ENCODE assay signal across 1 cellular context in genomic region chr9:8723195-8723594, GRCh38.
TF ChIP-seq lines count a peak whose summit lies in the region.

No MANE protein-coding gene starts in this region.

TF ChIP-seq in HEK293, 187 proteins besides CTCF, POLR2A, EP300 and RAD21 (continues in another document):
- TF ChIP-seq, protein P1, sequence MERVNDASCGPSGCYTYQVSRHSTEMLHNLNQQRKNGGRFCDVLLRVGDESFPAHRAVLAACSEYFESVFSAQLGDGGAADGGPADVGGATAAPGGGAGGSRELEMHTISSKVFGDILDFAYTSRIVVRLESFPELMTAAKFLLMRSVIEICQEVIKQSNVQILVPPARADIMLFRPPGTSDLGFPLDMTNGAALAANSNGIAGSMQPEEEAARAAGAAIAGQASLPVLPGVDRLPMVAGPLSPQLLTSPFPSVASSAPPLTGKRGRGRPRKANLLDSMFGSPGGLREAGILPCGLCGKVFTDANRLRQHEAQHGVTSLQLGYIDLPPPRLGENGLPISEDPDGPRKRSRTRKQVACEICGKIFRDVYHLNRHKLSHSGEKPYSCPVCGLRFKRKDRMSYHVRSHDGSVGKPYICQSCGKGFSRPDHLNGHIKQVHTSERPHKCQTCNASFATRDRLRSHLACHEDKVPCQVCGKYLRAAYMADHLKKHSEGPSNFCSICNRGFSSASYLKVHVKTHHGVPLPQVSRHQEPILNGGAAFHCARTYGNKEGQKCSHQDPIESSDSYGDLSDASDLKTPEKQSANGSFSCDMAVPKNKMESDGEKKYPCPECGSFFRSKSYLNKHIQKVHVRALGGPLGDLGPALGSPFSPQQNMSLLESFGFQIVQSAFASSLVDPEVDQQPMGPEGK (tag by site-specific recombination; IDR thresholded peaks at IDR 0.05) = peak; percentile 41; the same call in 1 of the 2 replicates
- TF ChIP-seq SP7 (tag by site-specific recombination; IDR thresholded peaks at IDR 0.05) = peak; percentile 81
- peak; percentile 62; the same call in 1 of the 2 replicates for TF ChIP-seq PRDM4 (tag by site-specific recombination; IDR thresholded peaks at IDR 0.05)
- TF ChIP-seq ZNF843 (tag by site-specific recombination; IDR thresholded peaks at IDR 0.05) = peak; percentile 70
- TF ChIP-seq ZBTB10 (tag by site-specific recombination; IDR thresholded peaks at IDR 0.05) = no peak
- 0 out of 2 replicates have a peak, but pooled peaks have one; percentile 15 for TF ChIP-seq WT1 (tag by site-specific recombination; IDR thresholded peaks at IDR 0.05)
- TF ChIP-seq ZNF2 (tag by site-specific recombination; IDR thresholded peaks at IDR 0.05) = 0 out of 2 replicates have a peak, but pooled peaks have one; percentile 41
- peak; percentile 88 for TF ChIP-seq ZBTB17 (tag by site-specific recombination; IDR thresholded peaks at IDR 0.05)
- TF ChIP-seq ZNF629 (tag by site-specific recombination; IDR thresholded peaks at IDR 0.05) = peak; percentile 86
- peak; percentile 97 for TF ChIP-seq SCRT1 (tag by site-specific recombination; IDR thresholded peaks at IDR 0.05; ENCODE audit: borderline replicate concordance)
- TF ChIP-seq IKZF3 (tag by site-specific recombination; IDR thresholded peaks at IDR 0.05) = peak; percentile 83
- TF ChIP-seq ZNF121 (tag by site-specific recombination; IDR thresholded peaks at IDR 0.05) = no peak; the same call in 1 of the 2 replicates
- TF ChIP-seq ZNF600 (tag by site-specific recombination; IDR thresholded peaks at IDR 0.05) = peak; percentile 87
- TF ChIP-seq, protein P2, sequence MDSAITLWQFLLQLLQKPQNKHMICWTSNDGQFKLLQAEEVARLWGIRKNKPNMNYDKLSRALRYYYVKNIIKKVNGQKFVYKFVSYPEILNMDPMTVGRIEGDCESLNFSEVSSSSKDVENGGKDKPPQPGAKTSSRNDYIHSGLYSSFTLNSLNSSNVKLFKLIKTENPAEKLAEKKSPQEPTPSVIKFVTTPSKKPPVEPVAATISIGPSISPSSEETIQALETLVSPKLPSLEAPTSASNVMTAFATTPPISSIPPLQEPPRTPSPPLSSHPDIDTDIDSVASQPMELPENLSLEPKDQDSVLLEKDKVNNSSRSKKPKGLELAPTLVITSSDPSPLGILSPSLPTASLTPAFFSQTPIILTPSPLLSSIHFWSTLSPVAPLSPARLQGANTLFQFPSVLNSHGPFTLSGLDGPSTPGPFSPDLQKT (IDR thresholded peaks at IDR 0.05; ENCODE audit: borderline replicate concordance, low read depth, low read length) = no peak
- TF ChIP-seq ZXDB (tag by site-specific recombination; IDR thresholded peaks at IDR 0.05) = 0 out of 2 replicates have a peak, but pooled peaks have one; percentile 45
- TF ChIP-seq ZSCAN4 (tag by site-specific recombination; IDR thresholded peaks at IDR 0.05) = peak; percentile 36
- TF ChIP-seq, protein P3, sequence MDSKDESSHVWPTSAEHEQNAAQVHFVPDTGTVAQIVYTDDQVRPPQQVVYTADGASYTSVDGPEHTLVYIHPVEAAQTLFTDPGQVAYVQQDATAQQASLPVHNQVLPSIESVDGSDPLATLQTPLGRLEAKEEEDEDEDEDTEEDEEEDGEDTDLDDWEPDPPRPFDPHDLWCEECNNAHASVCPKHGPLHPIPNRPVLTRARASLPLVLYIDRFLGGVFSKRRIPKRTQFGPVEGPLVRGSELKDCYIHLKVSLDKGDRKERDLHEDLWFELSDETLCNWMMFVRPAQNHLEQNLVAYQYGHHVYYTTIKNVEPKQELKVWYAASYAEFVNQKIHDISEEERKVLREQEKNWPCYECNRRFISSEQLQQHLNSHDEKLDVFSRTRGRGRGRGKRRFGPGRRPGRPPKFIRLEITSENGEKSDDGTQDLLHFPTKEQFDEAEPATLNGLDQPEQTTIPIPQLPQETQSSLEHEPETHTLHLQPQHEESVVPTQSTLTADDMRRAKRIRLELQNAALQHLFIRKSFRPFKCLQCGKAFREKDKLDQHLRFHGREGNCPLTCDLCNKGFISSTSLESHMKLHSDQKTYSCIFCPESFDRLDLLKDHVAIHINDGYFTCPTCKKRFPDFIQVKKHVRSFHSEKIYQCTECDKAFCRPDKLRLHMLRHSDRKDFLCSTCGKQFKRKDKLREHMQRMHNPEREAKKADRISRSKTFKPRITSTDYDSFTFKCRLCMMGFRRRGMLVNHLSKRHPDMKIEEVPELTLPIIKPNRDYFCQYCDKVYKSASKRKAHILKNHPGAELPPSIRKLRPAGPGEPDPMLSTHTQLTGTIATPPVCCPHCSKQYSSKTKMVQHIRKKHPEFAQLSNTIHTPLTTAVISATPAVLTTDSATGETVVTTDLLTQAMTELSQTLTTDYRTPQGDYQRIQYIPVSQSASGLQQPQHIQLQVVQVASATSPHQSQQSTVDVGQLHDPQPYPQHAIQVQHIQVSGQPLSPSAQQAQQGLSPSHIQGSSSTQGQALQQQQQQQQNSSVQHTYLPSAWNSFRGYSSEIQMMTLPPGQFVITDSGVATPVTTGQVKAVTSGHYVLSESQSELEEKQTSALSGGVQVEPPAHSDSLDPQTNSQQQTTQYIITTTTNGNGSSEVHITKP (tag by site-specific recombination; IDR thresholded peaks at IDR 0.05) = peak; percentile 38; the same call in 1 of the 2 replicates
- TF ChIP-seq, protein P4, sequence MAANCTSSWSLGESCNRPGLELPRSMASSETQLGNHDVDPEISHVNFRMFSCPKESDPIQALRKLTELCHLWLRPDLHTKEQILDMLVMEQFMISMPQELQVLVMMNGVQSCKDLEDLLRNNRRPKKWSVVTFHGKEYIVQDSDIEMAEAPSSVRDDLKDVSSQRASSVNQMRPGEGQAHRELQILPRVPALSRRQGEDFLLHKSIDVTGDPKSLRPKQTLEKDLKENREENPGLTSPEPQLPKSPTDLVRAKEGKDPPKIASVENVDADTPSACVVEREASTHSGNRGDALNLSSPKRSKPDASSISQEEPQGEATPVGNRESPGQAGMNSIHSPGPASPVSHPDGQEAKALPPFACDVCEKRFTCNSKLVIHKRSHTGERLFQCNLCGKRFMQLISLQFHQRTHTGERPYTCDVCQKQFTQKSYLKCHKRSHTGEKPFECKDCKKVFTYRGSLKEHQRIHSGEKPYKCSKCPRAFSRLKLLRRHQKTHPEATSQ (tag by site-specific recombination; IDR thresholded peaks at IDR 0.05) = no peak
- TF ChIP-seq ZNF366 (tag by site-specific recombination; conservative IDR thresholded peaks at IDR 0.05) = peak; percentile 63; the same call in 1 of the 2 replicates
- TF ChIP-seq HOXD13 (CRISPR knock-in tag; IDR thresholded peaks at IDR 0.05; ENCODE audit: borderline replicate concordance) = peak; percentile 67; the same call in 1 of the 2 replicates
- no peak for TF ChIP-seq ZNF138 (tag by site-specific recombination; IDR thresholded peaks at IDR 0.05; ENCODE audit: borderline replicate concordance)
- TF ChIP-seq ZNF398 (tag by site-specific recombination; IDR thresholded peaks at IDR 0.05) = 0 out of 2 replicates have a peak, but pooled peaks have one; percentile 13
- no peak for TF ChIP-seq ZNF133 (tag by site-specific recombination; IDR thresholded peaks at IDR 0.05)
- no peak for TF ChIP-seq ZNF660 (tag by site-specific recombination; IDR thresholded peaks at IDR 0.05)
- peak; percentile 79 for TF ChIP-seq ZBTB20 (tag by site-specific recombination; IDR thresholded peaks at IDR 0.05)
- TF ChIP-seq GLI4 (tag by site-specific recombination; IDR thresholded peaks at IDR 0.05) = no peak
- TF ChIP-seq ATF2 (tag by site-specific recombination; IDR thresholded peaks at IDR 0.05; ENCODE audit: low read depth) = peak; percentile 86
- no peak for TF ChIP-seq ZNF501 (tag by site-specific recombination; IDR thresholded peaks at IDR 0.05)
- TF ChIP-seq, protein P5, sequence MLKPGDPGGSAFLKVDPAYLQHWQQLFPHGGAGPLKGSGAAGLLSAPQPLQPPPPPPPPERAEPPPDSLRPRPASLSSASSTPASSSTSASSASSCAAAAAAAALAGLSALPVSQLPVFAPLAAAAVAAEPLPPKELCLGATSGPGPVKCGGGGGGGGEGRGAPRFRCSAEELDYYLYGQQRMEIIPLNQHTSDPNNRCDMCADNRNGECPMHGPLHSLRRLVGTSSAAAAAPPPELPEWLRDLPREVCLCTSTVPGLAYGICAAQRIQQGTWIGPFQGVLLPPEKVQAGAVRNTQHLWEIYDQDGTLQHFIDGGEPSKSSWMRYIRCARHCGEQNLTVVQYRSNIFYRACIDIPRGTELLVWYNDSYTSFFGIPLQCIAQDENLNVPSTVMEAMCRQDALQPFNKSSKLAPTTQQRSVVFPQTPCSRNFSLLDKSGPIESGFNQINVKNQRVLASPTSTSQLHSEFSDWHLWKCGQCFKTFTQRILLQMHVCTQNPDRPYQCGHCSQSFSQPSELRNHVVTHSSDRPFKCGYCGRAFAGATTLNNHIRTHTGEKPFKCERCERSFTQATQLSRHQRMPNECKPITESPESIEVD (tag by site-specific recombination; IDR thresholded peaks at IDR 0.05) = 0 out of 2 replicates have a peak, but pooled peaks have one; percentile 19
- peak; percentile 61; the same call in 1 of the 2 replicates for TF ChIP-seq TRIM28 (IDR thresholded peaks at IDR 0.05; ENCODE audit: borderline replicate concordance, low read length)
- TF ChIP-seq ZIC2 (tag by site-specific recombination; IDR thresholded peaks at IDR 0.05) = peak; percentile 42
- TF ChIP-seq, protein P6, sequence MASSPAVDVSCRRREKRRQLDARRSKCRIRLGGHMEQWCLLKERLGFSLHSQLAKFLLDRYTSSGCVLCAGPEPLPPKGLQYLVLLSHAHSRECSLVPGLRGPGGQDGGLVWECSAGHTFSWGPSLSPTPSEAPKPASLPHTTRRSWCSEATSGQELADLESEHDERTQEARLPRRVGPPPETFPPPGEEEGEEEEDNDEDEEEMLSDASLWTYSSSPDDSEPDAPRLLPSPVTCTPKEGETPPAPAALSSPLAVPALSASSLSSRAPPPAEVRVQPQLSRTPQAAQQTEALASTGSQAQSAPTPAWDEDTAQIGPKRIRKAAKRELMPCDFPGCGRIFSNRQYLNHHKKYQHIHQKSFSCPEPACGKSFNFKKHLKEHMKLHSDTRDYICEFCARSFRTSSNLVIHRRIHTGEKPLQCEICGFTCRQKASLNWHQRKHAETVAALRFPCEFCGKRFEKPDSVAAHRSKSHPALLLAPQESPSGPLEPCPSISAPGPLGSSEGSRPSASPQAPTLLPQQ (tag by site-specific recombination; IDR thresholded peaks at IDR 0.05) = peak; percentile 52; the same call in 1 of the 2 replicates
- no peak for TF ChIP-seq ZNF426 (tag by site-specific recombination; IDR thresholded peaks at IDR 0.05)
